ENCODE assay signal across 9 cellular contexts in genomic region chr17:54968259-54968953, GRCh38. TPM values are rescaled to one million over a fixed set of nuclear protein-coding genes. Genes with fewer than 3 reads are reported as not detected.
DNase-seq lines count a peak whose midpoint lies in the region; ATAC-seq and TF ChIP-seq lines count a peak whose summit lies in the region.
"Had no signal": no experiment of that assay in that cellular context is flagged by ENCODE, and none has a peak within 500 bp of the region (broad histone marks: within the 10 kb centered on the region; RNA-seq: fewer than 3 reads in every experiment).

Gene COX11 (minus strand): TSS chr17:54968654. CDS start chr17:54968646, 8 bp downstream.
A gene with protein sequence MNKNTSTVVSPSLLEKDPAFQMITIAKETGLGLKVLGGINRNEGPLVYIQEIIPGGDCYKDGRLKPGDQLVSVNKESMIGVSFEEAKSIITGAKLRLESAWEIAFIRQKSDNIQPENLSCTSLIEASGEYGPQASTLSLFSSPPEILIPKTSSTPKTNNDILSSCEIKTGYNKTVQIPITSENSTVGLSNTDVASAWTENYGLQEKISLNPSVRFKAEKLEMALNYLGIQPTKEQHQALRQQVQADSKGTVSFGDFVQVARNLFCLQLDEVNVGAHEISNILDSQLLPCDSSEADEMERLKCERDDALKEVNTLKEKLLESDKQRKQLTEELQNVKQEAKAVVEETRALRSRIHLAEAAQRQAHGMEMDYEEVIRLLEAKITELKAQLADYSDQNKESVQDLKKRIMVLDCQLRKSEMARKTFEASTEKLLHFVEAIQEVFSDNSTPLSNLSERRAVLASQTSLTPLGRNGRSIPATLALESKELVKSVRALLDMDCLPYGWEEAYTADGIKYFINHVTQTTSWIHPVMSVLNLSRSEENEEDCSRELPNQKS (plus strand): TSS chr17:54968765. CDS start chr17:54986220, 17,455 bp downstream.

- H3K4me3 Mint-ChIP-seq in CD14-positive monocyte, result no peak within 1 kb of the TSS
- no peak within 1 kb of the TSS for H3K4me3 Mint-ChIP-seq in activated CD4-positive, alpha-beta T cell treated with anti-CD3 and anti-CD28 coated beads, Interleukin-2, amount 10 ng/mL, durations not matched to agents 7 days and 5 days
- H3K4me3 Mint-ChIP-seq: nephron had no signal

- peak; percentile 8 for TF ChIP-seq CTCF in CD14-positive monocyte (IDR thresholded peaks at IDR 0.05)

- POLR2A ChIA-PET in activated CD4-positive, alpha-beta T cell treated with anti-CD3 and anti-CD28 coated beads, Interleukin-2, amount 10 ng/mL, durations not matched to agents 7 days and 5 days (lab: Charles Lee), result no interaction called here

- H3K27me3 Mint-ChIP-seq in CD14-positive monocyte (ENCODE audit: low read depth in 3 of 3), result no peaks in the 10 kb centered on the region
- H3K27me3 Mint-ChIP-seq in activated CD4-positive, alpha-beta T cell treated with anti-CD3 and anti-CD28 coated beads, Interleukin-2, amount 10 ng/mL, durations not matched to agents 7 days and 5 days, result no peaks in the 10 kb centered on the region

- peaks cover 13% of the 10 kb centered on the region for H3K4me1 Mint-ChIP-seq in CD14-positive monocyte
- H3K4me1 Mint-ChIP-seq in activated CD4-positive, alpha-beta T cell treated with anti-CD3 and anti-CD28 coated beads, Interleukin-2, amount 10 ng/mL, durations not matched to agents 7 days and 5 days, result peaks cover 22% of the 10 kb centered on the region

- peak; percentile 85 for ATAC-seq in GM19372 (IDR thresholded peaks at IDR 0.05; ENCODE audit: low read depth, unreplicated experiment)
- peak; percentile 93 for ATAC-seq in HG03520 (IDR thresholded peaks at IDR 0.05; ENCODE audit: unreplicated experiment)
- peak; percentile 93 for ATAC-seq in left lobe of liver

- CTCF ChIA-PET in activated CD4-positive, alpha-beta T cell treated with anti-CD3 and anti-CD28 coated beads, Interleukin-2, amount 10 ng/mL, durations not matched to agents 7 days and 5 days (lab: Charles Lee), result interaction anchor here (2.4 kb wide), 1 partner anchor 11 kb away, joined by 9 read pairs; no protein-coding TSS in a partner anchor

- H3K27ac Mint-ChIP-seq in CD14-positive monocyte, result peak within 1 kb of the TSS in 2 of 7 donors; percentile 2 to 31
- no peak within 1 kb of the TSS for H3K27ac Mint-ChIP-seq in activated CD4-positive, alpha-beta T cell treated with anti-CD3 and anti-CD28 coated beads, Interleukin-2, amount 10 ng/mL, durations not matched to agents 7 days and 5 days
- H3K27ac Mint-ChIP-seq: nephron had no signal

- peak; percentile 85 for DNase-seq in CD14-positive monocyte (ENCODE audit: low spot score)
- DNase-seq in NCI-H526 (lab: John Stamatoyannopoulos, UW), result peak; percentile 91 to 97
- peak; percentile 96 for DNase-seq in activated CD4-positive, alpha-beta T cell treated with anti-CD3 and anti-CD28 coated beads, Interleukin-2, amount 10 ng/mL, durations not matched to agents 7 days and 5 days
- DNase-seq in dermis blood vessel endothelial cell, result peak; percentile 98
- peak; percentile 98 for DNase-seq in left lobe of liver (ENCODE audit: low spot score)
- peak; percentile 92 to 93 for DNase-seq in stimulated activated CD4-positive, alpha-beta T cell treated with anti-CD3 and anti-CD28 coated beads, Interleukin-2, amount 100 ng/mL, for 24 hours

- intact Hi-C loops in CD14-positive monocyte (cut with micrococcal nuclease), result no loop called here

- peaks cover 9% of the 10 kb centered on the region in 2 donors for H3K36me3 Mint-ChIP-seq in CD14-positive monocyte
- peaks cover 14% of the 10 kb centered on the region for H3K36me3 Mint-ChIP-seq in activated CD4-positive, alpha-beta T cell treated with anti-CD3 and anti-CD28 coated beads, Interleukin-2, amount 10 ng/mL, durations not matched to agents 7 days and 5 days (ENCODE audit: low read depth)

- no peaks in the 10 kb centered on the region for H3K9me3 Mint-ChIP-seq in CD14-positive monocyte
- no peaks in the 10 kb centered on the region for H3K9me3 Mint-ChIP-seq in activated CD4-positive, alpha-beta T cell treated with anti-CD3 and anti-CD28 coated beads, Interleukin-2, amount 10 ng/mL, durations not matched to agents 7 days and 5 days
- H3K9me3 Mint-ChIP-seq: nephron had no signal

RNA-seq across cellular contexts. Expression of gene COX11, which starts in this region (rescaled TPM):
- polyA plus RNA-seq in CD14-positive monocyte, result 10 to 100 TPM; 13.2 to 24.8 TPM
- total RNA-seq in activated CD4-positive, alpha-beta T cell treated with anti-CD3 and anti-CD28 coated beads, Interleukin-2, amount 10 ng/mL, durations not matched to agents 7 days and 5 days, result 10 to 100 TPM; 44.9 to 46.1 TPM
- 57.0 and 63.8 TPM in 2 replicates for total RNA-seq in dermis blood vessel endothelial cell
- total RNA-seq in left lobe of liver, result 30.3 TPM

RNA-seq across cellular contexts. Expression of the second gene that starts in this region (rescaled TPM):
- polyA plus RNA-seq in CD14-positive monocyte, result under 1 TPM; 0.27 to 0.44 TPM
- 1 to 10 TPM; 5.5 to 6.2 TPM for total RNA-seq in activated CD4-positive, alpha-beta T cell treated with anti-CD3 and anti-CD28 coated beads, Interleukin-2, amount 10 ng/mL, durations not matched to agents 7 days and 5 days
- total RNA-seq in dermis blood vessel endothelial cell, result 8.7 and 9.9 TPM in 2 replicates
- total RNA-seq in left lobe of liver, result 2.8 TPM

Comparison
In these comparisons a context has a peak if more than half of its experiments do, and no peak if none do; other contexts are left out.
1. Peak in every context shown above with its lines: DNase-seq and ATAC-seq.